ENCODE assay signal across 16 cellular contexts in the genomic region with DNA sequence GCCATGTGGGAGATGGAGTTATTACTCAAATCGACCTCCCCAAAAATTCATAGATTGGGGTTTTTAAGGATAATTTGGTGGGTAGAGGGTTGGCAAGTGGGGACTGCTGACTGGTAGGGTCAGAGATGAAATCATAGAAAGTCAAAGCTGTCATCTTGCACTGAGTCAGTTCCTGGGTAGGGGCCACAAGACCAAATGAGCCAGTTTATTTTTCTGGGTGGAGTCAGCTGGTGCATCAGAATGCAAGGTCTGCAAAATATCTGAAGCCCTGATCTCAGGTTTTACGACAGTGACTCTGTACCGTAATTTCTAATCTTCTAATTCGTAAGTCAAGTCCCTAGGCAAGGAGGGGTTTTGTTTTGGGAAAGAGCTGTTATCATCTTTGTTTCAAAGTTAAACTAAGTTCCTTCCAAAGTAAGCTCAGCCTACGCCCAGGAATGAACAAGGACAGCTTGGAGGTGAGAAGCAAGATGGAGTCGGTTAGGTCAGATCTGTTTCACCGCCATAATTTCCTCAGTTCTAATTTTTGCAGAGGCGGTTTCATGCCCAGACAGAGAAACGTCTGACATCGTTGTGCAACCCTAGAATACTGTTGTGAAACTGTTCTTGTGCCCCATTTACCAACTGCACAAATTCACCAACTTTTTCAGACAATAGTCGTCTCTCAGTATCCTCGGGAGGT.
DNase-seq lines count a peak whose midpoint lies in the region; ATAC-seq lines count a peak whose summit lies in the region.
"Had no signal": no experiment of that assay in that cellular context is flagged by ENCODE, and none has a peak within 500 bp of the region (broad histone marks: within the 10 kb centered on the region; RNA-seq: fewer than 3 reads in every experiment).

No MANE protein-coding gene starts in this region.

- ATAC-seq in stimulated activated naive CD8-positive, alpha-beta T cell treated with anti-CD3 and anti-CD28 coated beads, Interleukin-15, Interleukin-2, amounts not matched to agents 100 U/mL and 50 U/mL, for 24 hours: peak; percentile 34
- ATAC-seq in HG03045 (IDR thresholded peaks at IDR 0.05; ENCODE audit: unreplicated experiment): no peak
- ATAC-seq: CD8-positive, alpha-beta T cell; HCT116; mucosa of descending colon had no signal

- H3K36me3 Mint-ChIP-seq in activated CD4-positive, alpha-beta memory T cell treated with anti-CD3 and anti-CD28 coated beads, Interleukin-2, amount 10 ng/mL, durations not matched to agents 7 days and 5 days (ENCODE audit: low read depth): peaks cover 10% of the 10 kb centered on the region
- H3K36me3 Mint-ChIP-seq: CD8-positive, alpha-beta T cell had no signal

- H3K27me3 Mint-ChIP-seq in activated CD4-positive, alpha-beta memory T cell treated with anti-CD3 and anti-CD28 coated beads, Interleukin-2, amount 10 ng/mL, durations not matched to agents 7 days and 5 days: no peaks in the 10 kb centered on the region

- H3K27ac Mint-ChIP-seq in activated CD4-positive, alpha-beta memory T cell treated with anti-CD3 and anti-CD28 coated beads, Interleukin-2, amount 10 ng/mL, durations not matched to agents 7 days and 5 days: peak overlapping the region; percentile 98
- H3K27ac Mint-ChIP-seq: activated B cell treated with CpG ODN at 0.5 μM for 24 hours; CD8-positive, alpha-beta T cell had no signal

- peaks cover 6% of the 10 kb centered on the region for H3K9me3 Mint-ChIP-seq in activated CD4-positive, alpha-beta memory T cell treated with anti-CD3 and anti-CD28 coated beads, Interleukin-2, amount 10 ng/mL, durations not matched to agents 7 days and 5 days
- H3K9me3 Mint-ChIP-seq: activated B cell treated with CpG ODN at 0.5 μM for 24 hours; CD8-positive, alpha-beta T cell had no signal

- peaks cover 76% of the 10 kb centered on the region for H3K4me1 Mint-ChIP-seq in activated CD4-positive, alpha-beta memory T cell treated with anti-CD3 and anti-CD28 coated beads, Interleukin-2, amount 10 ng/mL, durations not matched to agents 7 days and 5 days

- CTCF ChIA-PET in activated CD4-positive, alpha-beta memory T cell treated with anti-CD3 and anti-CD28 coated beads, Interleukin-2, amount 10 ng/mL, durations not matched to agents 7 days and 5 days (lab: Charles Lee): interaction anchor here (1.2 kb wide), 1 partner anchor 14 kb away, joined by 4 read pairs; no protein-coding TSS in a partner anchor

- DNase-seq in activated naive CD4-positive, alpha-beta T cell treated with Interleukin-2 at 50 U/mL for 16 hours: peak; percentile 25
- DNase-seq in activated naive CD4-positive, alpha-beta T cell treated with anti-CD3 and anti-CD28 coated beads, Interleukin-2, amount 50 U/mL, for 16 hours: no peak
- DNase-seq in MV-4-11 (lab: John Stamatoyannopoulos, UW): peak; percentile 79
- DNase-seq in activated CD4-positive, alpha-beta memory T cell treated with anti-CD3 and anti-CD28 coated beads, Interleukin-2, amount 10 ng/mL, durations not matched to agents 7 days and 5 days: peak; percentile 54
- no peak for DNase-seq in stimulated activated naive CD8-positive, alpha-beta T cell treated with anti-CD3 and anti-CD28 coated beads, Interleukin-15, Interleukin-2, amounts not matched to agents 100 U/mL and 50 U/mL, for 24 hours
- no peak for DNase-seq in SHP77 treated with DMSO at 0.1 percent for 48 hours (lab: John Stamatoyannopoulos, UW)
- no peak for DNase-seq in OCI-M2 (lab: John Stamatoyannopoulos, UW; ENCODE audit: unreplicated experiment)
- DNase-seq: activated B cell treated with CpG ODN at 0.5 μM for 24 hours; activated T-cell treated with anti-CD3 and anti-CD28 coated beads for 4 hours; CD8-positive, alpha-beta T cell; mucosa of descending colon; NCI-H1694; NCI-H226; NK-92 treated with Interleukin-12 subunit alpha and Interleukin-12 subunit beta, amount 100 ng/mL, for 24 hours had no signal

- H3K4me3 Mint-ChIP-seq in activated CD4-positive, alpha-beta memory T cell treated with anti-CD3 and anti-CD28 coated beads, Interleukin-2, amount 10 ng/mL, durations not matched to agents 7 days and 5 days: peak overlapping the region; percentile 24
- H3K4me3 Mint-ChIP-seq: activated B cell treated with CpG ODN at 0.5 μM for 24 hours; CD8-positive, alpha-beta T cell had no signal

- POLR2A ChIA-PET in activated CD4-positive, alpha-beta memory T cell treated with anti-CD3 and anti-CD28 coated beads, Interleukin-2, amount 10 ng/mL, durations not matched to agents 7 days and 5 days (lab: Charles Lee): interaction anchor here (0.8 to 4.9 kb wide), 3 partner anchors 9 to 105 kb away, joined by 4 to 16 read pairs (median 4); a partner anchor contains a TSS

Comparison
In these comparisons a context has a peak if more than half of its experiments do, and no peak if none do; other contexts are left out.
1. DNase-seq: peak in activated naive CD4-positive, alpha-beta T cell treated with Interleukin-2 at 50 U/mL for 16 hours (single experiment), MV-4-11 (single experiment) and activated CD4-positive, alpha-beta memory T cell treated with anti-CD3 and anti-CD28 coated beads, Interleukin-2, amount 10 ng/mL, durations not matched to agents 7 days and 5 days (single experiment); none in activated naive CD4-positive, alpha-beta T cell treated with anti-CD3 and anti-CD28 coated beads, Interleukin-2, amount 50 U/mL, for 16 hours (single experiment), stimulated activated naive CD8-positive, alpha-beta T cell treated with anti-CD3 and anti-CD28 coated beads, Interleukin-15, Interleukin-2, amounts not matched to agents 100 U/mL and 50 U/mL, for 24 hours (single experiment), SHP77 treated with DMSO at 0.1 percent for 48 hours (single experiment) and OCI-M2 (single experiment).